In the genomic region with DNA sequence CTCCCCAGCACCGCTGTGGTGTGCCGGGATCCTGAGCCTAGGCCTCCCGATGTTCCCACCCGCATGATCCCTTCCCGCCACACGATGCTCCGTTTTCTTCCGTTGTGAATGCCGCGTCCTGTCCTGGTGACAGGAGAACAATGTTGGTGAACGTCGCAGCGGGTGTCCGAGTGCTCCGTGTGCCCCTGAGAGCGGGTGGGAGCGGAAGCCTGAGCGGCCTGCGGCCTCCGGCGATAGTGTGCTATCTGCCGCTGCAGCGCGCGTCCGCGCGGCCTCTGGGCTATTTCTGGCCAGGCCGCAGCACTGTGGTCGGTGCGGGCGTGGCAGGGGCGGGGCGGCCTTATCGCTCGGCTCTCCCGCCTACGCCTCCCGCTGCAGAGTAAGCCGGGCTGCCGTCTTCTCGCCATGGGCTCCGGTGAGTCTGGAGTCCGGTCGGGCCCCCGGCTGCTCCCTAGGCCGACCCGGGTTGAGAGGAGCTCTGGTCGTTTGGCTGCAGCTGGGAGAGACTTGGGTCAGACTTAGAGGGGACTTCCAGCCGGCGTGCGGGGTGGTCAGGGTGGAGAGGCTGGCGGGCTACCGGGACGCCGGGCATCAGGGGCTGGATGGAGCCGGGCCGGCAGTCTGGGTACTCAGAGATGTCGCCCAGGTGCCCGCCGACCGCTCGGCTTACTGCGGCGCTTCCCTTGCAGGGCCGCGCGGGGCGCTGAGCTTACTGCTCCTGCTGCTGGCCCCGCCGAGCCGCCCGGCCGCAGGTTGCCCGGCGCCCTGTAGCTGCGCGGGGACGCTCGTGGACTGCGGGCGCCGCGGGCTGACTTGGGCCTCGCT, we compare ENCODE assay signal across 8 cellular contexts. TPM values are rescaled to one million over a fixed set of nuclear protein-coding genes. Genes with fewer than 3 reads are reported as not detected.
DNase-seq lines count a peak whose midpoint lies in the region; ATAC-seq and TF ChIP-seq lines count a peak whose summit lies in the region.

TSS of gene GP1BB (plus strand) at position 375 of the 825 bp plus-strand sequence. CDS start at position 406, 31 bp downstream.

- peak within 1 kb of the TSS; percentile 56 for H3K4me3 Mint-ChIP-seq in CD4-positive, alpha-beta T cell
- peak within 1 kb of the TSS; percentile 43 for H3K4me3 Mint-ChIP-seq in central memory CD8-positive, alpha-beta T cell

- peaks cover 54% of the 10 kb centered on the region for H3K27me3 ChIP-seq in CD4-positive, alpha-beta T cell (ENCODE audit: control insufficient read depth, insufficient read depth, low read length)
- peaks cover 33% of the 10 kb centered on the region for H3K27me3 ChIP-seq in mononuclear cell (ENCODE audit: insufficient read depth, low read length)

- peaks cover 5% of the 10 kb centered on the region for H3K4me1 Mint-ChIP-seq in CD4-positive, alpha-beta T cell (ENCODE audit: low read depth)
- H3K4me1 Mint-ChIP-seq in central memory CD8-positive, alpha-beta T cell = peaks cover 9% of the 10 kb centered on the region

- H3K4me3 ChIP-seq in mononuclear cell (ENCODE audit: low read length) = no peak within 1 kb of the TSS

- no peak for TF ChIP-seq CTCF in CD4-positive, alpha-beta T cell (IDR thresholded peaks at IDR 0.05)

- no peak within 1 kb of the TSS for H3K27ac ChIP-seq in CD4-positive, alpha-beta T cell (ENCODE audit: low read depth, low read length)

- intact Hi-C loops in CD4-positive, alpha-beta T cell (cut with DNase I, micrococcal nuclease) = no loop called here

- DNase-seq in CD4-positive, alpha-beta T cell = peak in 3 of 10 experiments; percentile 12 to 25 (median 16)
- DNase-seq in NCI-H1105 (lab: John Stamatoyannopoulos, UW) = peak; percentile 48
- no peak for DNase-seq in central memory CD8-positive, alpha-beta T cell (ENCODE audit: low spot score in 2 of 2)
- no peak for DNase-seq in foreskin melanocyte
- no peak for DNase-seq in NCI-H2196 (lab: John Stamatoyannopoulos, UW; ENCODE audit: unreplicated experiment)
- DNase-seq in NCI-H2227 treated with DMSO at 0.1 percent for 48 hours (lab: John Stamatoyannopoulos, UW) = no peak

- CTCF ChIA-PET in CD4-positive, alpha-beta T cell (lab: Charles Lee) = interaction anchor here (0.7 to 1.3 kb wide), 3 partner anchors 33 to 187 kb away, joined by 3 to 4 read pairs (median 3); no protein-coding TSS in a partner anchor

- peaks cover 46% of the 10 kb centered on the region for H3K27me3 Mint-ChIP-seq in CD4-positive, alpha-beta T cell
- peaks cover 60% of the 10 kb centered on the region for H3K27me3 Mint-ChIP-seq in central memory CD8-positive, alpha-beta T cell

- H3K36me3 Mint-ChIP-seq in CD4-positive, alpha-beta T cell (ENCODE audit: low read depth) = no peaks in the 10 kb centered on the region
- H3K36me3 Mint-ChIP-seq in central memory CD8-positive, alpha-beta T cell (ENCODE audit: insufficient read depth) = peaks cover 9% of the 10 kb centered on the region

- no peaks in the 10 kb centered on the region for H3K9me3 Mint-ChIP-seq in CD4-positive, alpha-beta T cell
- no peaks in the 10 kb centered on the region for H3K9me3 Mint-ChIP-seq in central memory CD8-positive, alpha-beta T cell

- no peak within 1 kb of the TSS for H3K27ac Mint-ChIP-seq in CD4-positive, alpha-beta T cell
- no peak within 1 kb of the TSS for H3K27ac Mint-ChIP-seq in central memory CD8-positive, alpha-beta T cell (ENCODE audit: low read depth)

- H3K9me3 ChIP-seq in CD4-positive, alpha-beta T cell (ENCODE audit: control insufficient read depth, low read length) = no peaks in the 10 kb centered on the region
- H3K9me3 ChIP-seq in mononuclear cell (ENCODE audit: low read depth, low read length) = no peaks in the 10 kb centered on the region

- peak; percentile 70 for ATAC-seq in CD4-positive, alpha-beta T cell (ENCODE audit: poor library complexity)
- no peak for ATAC-seq in central memory CD8-positive, alpha-beta T cell (replicated peaks; ENCODE audit: extremely low read depth, poor library complexity, severe bottlenecking)
- no peak for ATAC-seq in HG02610 (IDR thresholded peaks at IDR 0.05; ENCODE audit: unreplicated experiment)

- POLR2A ChIA-PET in CD4-positive, alpha-beta T cell (lab: Charles Lee) = interaction anchor here (0.7 kb wide), 1 partner anchor 187 kb away, joined by 3 read pairs; no protein-coding TSS in a partner anchor

- H3K4me1 ChIP-seq in mononuclear cell (ENCODE audit: insufficient read depth, low read length) = peaks cover 21% of the 10 kb centered on the region

RNA-seq across cellular contexts. Expression of gene GP1BB, which starts in this region (rescaled TPM):
- total RNA-seq in CD4-positive, alpha-beta T cell = under 1 TPM in 1 of 2 experiments, not detected in 1; 0.22 TPM
- total RNA-seq in mononuclear cell = 36.1 TPM

Comparison
In these comparisons a context has a peak if more than half of its experiments do, and no peak if none do; other contexts are left out.
1. RNA of gene GP1BB (total RNA-seq): 36.1 TPM in mononuclear cell (single experiment); 0.22 TPM in CD4-positive, alpha-beta T cell; every median in the first group is over 10 times any median in the second.
2. Peak in ATAC-seq in CD4-positive, alpha-beta T cell; RNA of the gene not detected or under 1 TPM.